Comparison of ENCODE assay signal across 33 cellular contexts in genomic region chr6:1099257-1099656, GRCh38.
"Had no signal": no experiment of that assay in that cellular context is flagged by ENCODE, and none has a peak within 500 bp of the region (broad histone marks: within the 10 kb centered on the region; RNA-seq: fewer than 3 reads in every experiment).

No MANE protein-coding gene starts in this region.

- H3K4me3 Mint-ChIP-seq: activated CD4-positive, alpha-beta T cell treated with anti-CD3 and anti-CD28 coated beads for 36 hours; activated naive CD4-positive, alpha-beta T cell treated with anti-CD3 and anti-CD28 coated beads, Interleukin-2, amount 10 ng/mL, durations not matched to agents 7 days and 5 days; activated naive CD8-positive, alpha-beta T cell treated with anti-CD3 and anti-CD28 coated beads, Interleukin-2, amount 10 ng/mL, durations not matched to agents 7 days and 5 days; activated T-cell treated with anti-CD3 and anti-CD28 coated beads, Interleukin-2, amount 50 U/mL, for 24 hours; natural killer cell treated with Interleukin-12 subunit alpha and Interleukin-12 subunit beta and Interleukin-15 and Interleukin-18, amount 100 ng/mL, for 72 hours; stimulated activated memory B cell treated with anti-CD40 and anti-IgM and Interleukin-4, amounts not matched to agents 10 μg/mL and 1 μg/mL and 100 μg/mL, for 72 hours; stimulated activated naive CD8-positive, alpha-beta T cell treated with anti-CD3 and anti-CD28 coated beads, Interleukin-15, amount 100 ng/mL, for 72 hours; T-helper 2 cell treated with Interferon-gamma antibody and Interleukin-4, amounts not matched to agents 5 μg/mL and 100 μg/mL, for 36 hours had no signal

- ATAC-seq: activated CD4-positive, alpha-beta T cell treated with anti-CD3 and anti-CD28 coated beads for 36 hours; left lung; mucosa of descending colon; natural killer cell treated with Interleukin-12 subunit alpha and Interleukin-12 subunit beta and Interleukin-15 and Interleukin-18, amount 100 ng/mL, for 72 hours; psoas muscle; stimulated activated memory B cell treated with anti-CD40 and anti-IgM and Interleukin-4, amounts not matched to agents 10 μg/mL and 1 μg/mL and 100 μg/mL, for 72 hours; stimulated activated naive CD8-positive, alpha-beta T cell treated with anti-CD3 and anti-CD28 coated beads, Interleukin-15, amount 100 ng/mL, for 72 hours; upper lobe of right lung had no signal

- H3K27me3 ChIP-seq: brain microvascular endothelial cell, left lung, sigmoid colon, thyroid gland, upper lobe of right lung had no signal

- H3K9me3 Mint-ChIP-seq: activated naive CD8-positive, alpha-beta T cell treated with anti-CD3 and anti-CD28 coated beads, Interleukin-2, amount 10 ng/mL, durations not matched to agents 7 days and 5 days; stimulated activated naive CD8-positive, alpha-beta T cell treated with anti-CD3 and anti-CD28 coated beads, Interleukin-15, amount 100 ng/mL, for 72 hours; T-helper 2 cell treated with Interferon-gamma antibody and Interleukin-4, amounts not matched to agents 5 μg/mL and 100 μg/mL, for 36 hours had no signal

- FAIRE-seq: astrocyte, endothelial cell of umbilical vein, small intestine had no signal

- H3K36me3 ChIP-seq: brain microvascular endothelial cell, left lung, sigmoid colon, thyroid gland, upper lobe of right lung had no signal

- H3K27ac Mint-ChIP-seq: activated CD4-positive, alpha-beta T cell treated with anti-CD3 and anti-CD28 coated beads for 36 hours; activated naive CD4-positive, alpha-beta T cell treated with anti-CD3 and anti-CD28 coated beads, Interleukin-2, amount 10 ng/mL, durations not matched to agents 7 days and 5 days; activated naive CD8-positive, alpha-beta T cell treated with anti-CD3 and anti-CD28 coated beads, Interleukin-2, amount 10 ng/mL, durations not matched to agents 7 days and 5 days; activated T-cell treated with anti-CD3 and anti-CD28 coated beads, Interleukin-2, amount 50 U/mL, for 24 hours; natural killer cell treated with Interleukin-12 subunit alpha and Interleukin-12 subunit beta and Interleukin-15 and Interleukin-18, amount 100 ng/mL, for 72 hours; stimulated activated memory B cell treated with anti-CD40 and anti-IgM and Interleukin-4, amounts not matched to agents 10 μg/mL and 1 μg/mL and 100 μg/mL, for 72 hours; stimulated activated naive CD8-positive, alpha-beta T cell treated with anti-CD3 and anti-CD28 coated beads, Interleukin-15, amount 100 ng/mL, for 72 hours; T-helper 2 cell treated with Interferon-gamma antibody and Interleukin-4, amounts not matched to agents 5 μg/mL and 100 μg/mL, for 36 hours had no signal

- DNase-seq: activated CD4-positive, alpha-beta T cell treated with anti-CD3 and anti-CD28 coated beads for 36 hours; activated CD4-positive, alpha-beta T cell treated with anti-CD3 and anti-CD28 coated beads, Interleukin-2, amount 50 U/mL, for 4 hours; activated CD4-positive, CD25-positive, alpha-beta regulatory T cell; activated CD8-positive, alpha-beta memory T cell treated with anti-CD3 and anti-CD28 coated beads for 24 hours; activated CD8-positive, alpha-beta memory T cell treated with anti-CD3 and anti-CD28 coated beads, Interleukin-2, amount 50 U/mL, for 4 hours; activated gamma-delta T cell; activated naive CD4-positive, alpha-beta T cell treated with anti-CD3 and anti-CD28 coated beads, Interleukin-2, amount 10 ng/mL, durations not matched to agents 7 days and 5 days; activated naive CD8-positive, alpha-beta T cell treated with anti-CD3 and anti-CD28 coated beads, Interleukin-2, amount 10 ng/mL, durations not matched to agents 7 days and 5 days; activated T-cell treated with anti-CD3 and anti-CD28 coated beads, Interleukin-2, amount 50 U/mL, for 24 hours; brain microvascular endothelial cell; caudate nucleus; head of caudate nucleus; hippocampal formation; kidney glomerular epithelial cell; left lung; mucosa of descending colon; psoas muscle; sigmoid colon; small intestine; stimulated activated CD4-positive, alpha-beta T cell treated with anti-CD3 and anti-CD28 coated beads, Interleukin-1b, Interleukin-23, amount 100 ng/mL, for 48 hours; stimulated activated CD4-positive, alpha-beta T cell treated with anti-CD3 and anti-CD28 coated beads, Interleukin-4, amount 100 ng/mL, for 4 hours; stimulated activated CD8-positive, alpha-beta memory T cell treated with anti-CD3 and anti-CD28 coated beads, Interleukin-4, amount 100 ng/mL, for 48 hours; stimulated activated naive CD8-positive, alpha-beta T cell treated with anti-CD3 and anti-CD28 coated beads, Interleukin-15, amount 100 ng/mL, for 72 hours; substantia nigra; T-helper 1 cell; thyroid gland; upper lobe of right lung had no signal

- H3K27ac ChIP-seq: brain microvascular endothelial cell, left lung, psoas muscle, thyroid gland, upper lobe of right lung had no signal

- H3K4me3 ChIP-seq: left lung, lung, mucosa of descending colon, psoas muscle, sigmoid colon, thyroid gland, upper lobe of right lung had no signal

- H3K9me3 ChIP-seq: left lung, mucosa of descending colon, psoas muscle, sigmoid colon, thyroid gland, upper lobe of right lung had no signal

- H3K4me1 ChIP-seq: left lung, psoas muscle had no signal

- H3K4me1 Mint-ChIP-seq: activated CD4-positive, alpha-beta T cell treated with anti-CD3 and anti-CD28 coated beads for 36 hours; activated naive CD4-positive, alpha-beta T cell treated with anti-CD3 and anti-CD28 coated beads, Interleukin-2, amount 10 ng/mL, durations not matched to agents 7 days and 5 days; activated naive CD8-positive, alpha-beta T cell treated with anti-CD3 and anti-CD28 coated beads, Interleukin-2, amount 10 ng/mL, durations not matched to agents 7 days and 5 days; stimulated activated memory B cell treated with anti-CD40 and anti-IgM and Interleukin-4, amounts not matched to agents 10 μg/mL and 1 μg/mL and 100 μg/mL, for 72 hours; stimulated activated naive CD8-positive, alpha-beta T cell treated with anti-CD3 and anti-CD28 coated beads, Interleukin-15, amount 100 ng/mL, for 72 hours had no signal

- H3K36me3 Mint-ChIP-seq: activated naive CD4-positive, alpha-beta T cell treated with anti-CD3 and anti-CD28 coated beads, Interleukin-2, amount 10 ng/mL, durations not matched to agents 7 days and 5 days; activated naive CD8-positive, alpha-beta T cell treated with anti-CD3 and anti-CD28 coated beads, Interleukin-2, amount 10 ng/mL, durations not matched to agents 7 days and 5 days; natural killer cell treated with Interleukin-12 subunit alpha and Interleukin-12 subunit beta and Interleukin-15 and Interleukin-18, amount 100 ng/mL, for 72 hours; stimulated activated memory B cell treated with anti-CD40 and anti-IgM and Interleukin-4, amounts not matched to agents 10 μg/mL and 1 μg/mL and 100 μg/mL, for 72 hours had no signal
